Comparison of ENCODE assay signal across 16 cellular contexts in the genomic region with DNA sequence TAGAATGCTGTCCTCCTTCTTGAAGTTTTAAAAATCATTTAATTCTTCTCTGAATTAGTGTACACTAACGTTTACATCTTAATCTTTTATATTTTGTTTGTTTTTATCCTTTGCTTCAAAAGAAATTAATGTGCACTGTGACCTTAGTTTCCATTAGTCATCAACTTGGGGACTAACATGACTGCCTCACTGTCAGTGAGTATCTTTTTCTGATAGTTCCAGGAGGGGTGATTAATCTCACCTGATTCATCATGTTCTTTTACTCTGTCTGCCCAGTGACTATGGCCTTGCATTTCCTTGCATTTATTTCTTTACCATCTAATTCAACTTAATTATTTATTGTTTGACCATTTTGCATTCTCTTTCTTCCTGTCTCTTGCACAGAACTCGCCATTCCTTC. TPM values are rescaled to one million over a fixed set of nuclear protein-coding genes. Genes with fewer than 3 reads are reported as not detected.
DNase-seq lines count a peak whose midpoint lies in the region; ATAC-seq and TF ChIP-seq lines count a peak whose summit lies in the region.
"Had no signal": no experiment of that assay in that cellular context is flagged by ENCODE, and none has a peak within 500 bp of the region (broad histone marks: within the 10 kb centered on the region; RNA-seq: fewer than 3 reads in every experiment).

No MANE protein-coding gene starts in this region.

- no peaks in the 10 kb centered on the region for H3K36me3 Mint-ChIP-seq in CD4-positive, alpha-beta T cell (ENCODE audit: low read depth)
- H3K36me3 Mint-ChIP-seq in T-helper 2 cell treated with Interferon-gamma antibody and Interleukin-4, amounts not matched to agents 5 μg/mL and 100 μg/mL, for 36 hours (ENCODE audit: low read depth): no peaks in the 10 kb centered on the region

- no peaks in the 10 kb centered on the region for H3K27me3 ChIP-seq in CD4-positive, alpha-beta T cell (ENCODE audit: control insufficient read depth, insufficient read depth, low read length)
- no peaks in the 10 kb centered on the region for H3K27me3 ChIP-seq in RWPE2 (ENCODE audit: insufficient read depth, poor library complexity, severe bottlenecking)
- no peaks in the 10 kb centered on the region for H3K27me3 ChIP-seq in foreskin keratinocyte
- H3K27me3 ChIP-seq: BLaER1, upper lobe of left lung had no signal

- no peaks in the 10 kb centered on the region for H3K36me3 ChIP-seq in RWPE2 (ENCODE audit: low read depth)
- no peaks in the 10 kb centered on the region for H3K36me3 ChIP-seq in mucosa of descending colon (ENCODE audit: low read depth)
- H3K36me3 ChIP-seq: BLaER1, prostate gland, upper lobe of left lung, WERI-Rb-1 had no signal

- H3K9me3 Mint-ChIP-seq in CD4-positive, alpha-beta T cell: no peaks in the 10 kb centered on the region
- H3K9me3 Mint-ChIP-seq in T-helper 2 cell treated with Interferon-gamma antibody and Interleukin-4, amounts not matched to agents 5 μg/mL and 100 μg/mL, for 36 hours: no peaks in the 10 kb centered on the region

- no peak for TF ChIP-seq CTCF in CD4-positive, alpha-beta T cell (IDR thresholded peaks at IDR 0.05)
- TF ChIP-seq CTCF in RWPE2 (IDR thresholded peaks at IDR 0.05; ENCODE audit: poor library complexity, severe bottlenecking) (no peak), foreskin keratinocyte (conservative IDR thresholded peaks at IDR 0.05) (no peak), mucosa of descending colon (IDR thresholded peaks at IDR 0.05) (no peak)

- intact Hi-C loops in CD4-positive, alpha-beta T cell (cut with DNase I, micrococcal nuclease): loop anchor here in 1 of 2 experiments (10.0 kb wide), 2 partner anchors 748 to 1062 kb away; no protein-coding TSS in a partner anchor
- intact Hi-C loops in mucosa of descending colon (cut with DNase I, micrococcal nuclease): no loop called here

- no peak for DNase-seq in CD4-positive, alpha-beta T cell
- peak; percentile 53 for DNase-seq in ELR (ENCODE audit: low read depth)
- DNase-seq in RWPE2 (ENCODE audit: low spot score): no peak
- peak in 1 of 2 donors; percentile 37 for DNase-seq in foreskin keratinocyte
- no peak for DNase-seq in occipital lobe (lab: John Stamatoyannopoulos, UW)
- DNase-seq in mucosa of descending colon: no peak
- DNase-seq in T-helper 2 cell treated with Interferon-gamma antibody and Interleukin-4, amounts not matched to agents 5 μg/mL and 100 μg/mL, for 36 hours (ENCODE audit: low spot score): no peak
- DNase-seq: amygdala, DMS53, left ventricle myocardium superior, NCI-H1092, upper lobe of left lung, WERI-Rb-1 had no signal

- no peaks in the 10 kb centered on the region for H3K9me3 ChIP-seq in CD4-positive, alpha-beta T cell (ENCODE audit: control insufficient read depth, low read length)
- H3K9me3 ChIP-seq in RWPE2 (ENCODE audit: severe bottlenecking) (no peaks in the 10 kb centered on the region), mucosa of descending colon (no peaks in the 10 kb centered on the region)
- H3K9me3 ChIP-seq: BLaER1, prostate gland, upper lobe of left lung had no signal

- H3K4me1 ChIP-seq in RWPE2 (ENCODE audit: insufficient read depth, poor library complexity, severe bottlenecking) (no peaks in the 10 kb centered on the region), foreskin keratinocyte (peaks cover 4% of the 10 kb centered on the region), mucosa of descending colon (ENCODE audit: low read depth) (no peaks in the 10 kb centered on the region)
- H3K4me1 ChIP-seq: prostate gland had no signal

- peak overlapping the region; percentile 60 for H3K4me3 Mint-ChIP-seq in CD4-positive, alpha-beta T cell
- H3K4me3 Mint-ChIP-seq in T-helper 2 cell treated with Interferon-gamma antibody and Interleukin-4, amounts not matched to agents 5 μg/mL and 100 μg/mL, for 36 hours: no peak overlapping the region

- ATAC-seq in CD4-positive, alpha-beta T cell (ENCODE audit: poor library complexity): no peak
- ATAC-seq in RWPE2 (ENCODE audit: low read depth) (peak; percentile 58; the same call in 1 of the 3 replicates), foreskin keratinocyte (peak; percentile 67), mucosa of descending colon (no peak), HG02763 (IDR thresholded peaks at IDR 0.05; ENCODE audit: unreplicated experiment) (no peak)

- CTCF ChIA-PET in CD4-positive, alpha-beta T cell (lab: Charles Lee): interaction anchor here (0.9 to 4.6 kb wide), 2 partner anchors 27 to 33 kb away, joined by 3 to 23 read pairs; partner anchors contain the start of gene NR3C1

- peaks cover 59% of the 10 kb centered on the region for H3K4me1 Mint-ChIP-seq in CD4-positive, alpha-beta T cell (ENCODE audit: low read depth)
- H3K4me1 Mint-ChIP-seq in T-helper 2 cell treated with Interferon-gamma antibody and Interleukin-4, amounts not matched to agents 5 μg/mL and 100 μg/mL, for 36 hours (ENCODE audit: low read depth): peaks cover 31% of the 10 kb centered on the region

- no peak overlapping the region for H3K4me3 ChIP-seq in RWPE2 (ENCODE audit: severe bottlenecking)
- H3K4me3 ChIP-seq in mucosa of descending colon: no peak overlapping the region
- H3K4me3 ChIP-seq: BLaER1, prostate gland, upper lobe of left lung had no signal

- POLR2A ChIA-PET in CD4-positive, alpha-beta T cell (lab: Charles Lee): interaction anchor here (1.2 to 5.1 kb wide), 2 partner anchors 33 to 435 kb away, joined by 3 to 250 read pairs; partner anchors contain the start of gene NR3C1

- no peak overlapping the region for H3K27ac ChIP-seq in CD4-positive, alpha-beta T cell (ENCODE audit: low read depth, low read length)
- no peak overlapping the region for H3K27ac ChIP-seq in RWPE2 (ENCODE audit: poor library complexity, severe bottlenecking)
- H3K27ac ChIP-seq in foreskin keratinocyte: no peak overlapping the region
- H3K27ac ChIP-seq: BLaER1, prostate gland, upper lobe of left lung, WERI-Rb-1 had no signal

- peak overlapping the region; percentile 93 for H3K27ac Mint-ChIP-seq in CD4-positive, alpha-beta T cell
- no peak overlapping the region for H3K27ac Mint-ChIP-seq in T-helper 2 cell treated with Interferon-gamma antibody and Interleukin-4, amounts not matched to agents 5 μg/mL and 100 μg/mL, for 36 hours

- no peaks in the 10 kb centered on the region for H3K27me3 Mint-ChIP-seq in CD4-positive, alpha-beta T cell
- H3K27me3 Mint-ChIP-seq in T-helper 2 cell treated with Interferon-gamma antibody and Interleukin-4, amounts not matched to agents 5 μg/mL and 100 μg/mL, for 36 hours (ENCODE audit: low read depth): no peaks in the 10 kb centered on the region

RNA-seq across cellular contexts. Expression of gene NR3C1, which starts 33.4 kb away (rescaled TPM):
- total RNA-seq in CD4-positive, alpha-beta T cell: 100 to 1,000 TPM; 168 to 191 TPM
- total RNA-seq in foreskin keratinocyte: 44.7 and 46.4 TPM in 2 replicates
- polyA plus RNA-seq in foreskin keratinocyte: 10.3 and 12.2 TPM in 2 replicates
- total RNA-seq in occipital lobe: 27.1 TPM
- 10 to 100 TPM; 25.6 to 59.0 (median 27.7) TPM for total RNA-seq in mucosa of descending colon

Comparison
In these comparisons a context has a peak if more than half of its experiments do, and no peak if none do; other contexts are left out.
1. ATAC-seq: peak in RWPE2 (single experiment) and foreskin keratinocyte (single experiment); none in CD4-positive, alpha-beta T cell (single experiment), mucosa of descending colon (single experiment) and HG02763 (single experiment).